8 cellular contexts compared by ENCODE assay signal in the genomic region with DNA sequence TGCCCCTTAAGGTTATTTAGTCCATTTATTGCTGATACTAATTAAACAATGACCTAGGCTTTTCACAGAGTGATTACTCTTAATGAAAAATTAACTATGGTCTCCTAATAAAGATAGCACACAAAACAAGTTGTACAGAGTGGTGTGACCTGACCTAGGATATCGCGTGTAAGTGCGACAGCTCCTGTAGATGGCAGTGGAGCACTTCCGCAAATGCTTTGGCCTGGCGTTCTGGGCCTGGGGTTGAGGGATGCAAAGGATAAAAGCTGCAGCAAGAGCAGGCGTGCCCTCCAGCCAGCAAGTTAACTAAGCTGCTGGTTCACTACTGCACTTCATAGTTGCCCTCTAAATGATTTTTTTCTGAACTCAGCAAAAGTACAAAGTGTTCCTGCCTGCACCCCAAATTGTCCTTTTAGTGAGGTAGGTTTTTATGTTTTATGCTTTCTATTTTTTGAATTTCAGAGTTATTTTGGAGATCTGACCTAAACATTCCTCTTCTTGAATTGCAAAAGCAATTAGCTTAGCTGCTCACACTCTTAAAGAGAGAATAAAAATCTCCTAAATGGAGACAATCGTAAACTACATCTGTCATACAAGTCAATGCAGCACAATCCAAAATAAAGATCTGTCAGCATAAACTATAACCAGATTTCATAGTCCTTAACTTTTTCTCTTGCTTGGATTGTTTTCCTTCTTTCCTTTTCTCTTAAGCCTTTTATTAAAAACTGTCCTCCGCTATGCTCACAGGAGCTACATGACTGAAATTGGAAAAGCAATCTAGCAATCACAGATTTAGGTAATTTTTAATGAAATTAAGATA.
DNase-seq lines count a peak whose midpoint lies in the region; ATAC-seq and FAIRE-seq lines count a peak whose summit lies in the region.

No MANE protein-coding gene starts in this region.

- H3K4me1 Mint-ChIP-seq in stimulated activated memory B cell treated with anti-CD40 and anti-IgM and Interleukin-4, amounts not matched to agents 10 μg/mL and 1 μg/mL and 100 μg/mL, for 72 hours: no peaks in the 10 kb centered on the region

- H3K27ac ChIP-seq in SJCRH30: no peak overlapping the region

- ATAC-seq in stimulated activated memory B cell treated with anti-CD40 and anti-IgM and Interleukin-4, amounts not matched to agents 10 μg/mL and 1 μg/mL and 100 μg/mL, for 72 hours: no peak
- ATAC-seq in HG02938 (IDR thresholded peaks at IDR 0.05; ENCODE audit: unreplicated experiment): no peak

- H3K27ac Mint-ChIP-seq in stimulated activated memory B cell treated with anti-CD40 and anti-IgM and Interleukin-4, amounts not matched to agents 10 μg/mL and 1 μg/mL and 100 μg/mL, for 72 hours: no peak overlapping the region

- peak; percentile 82 for FAIRE-seq in endometrium (lab: Jason Lieb, UNC)

- no peaks in the 10 kb centered on the region for H3K36me3 Mint-ChIP-seq in stimulated activated memory B cell treated with anti-CD40 and anti-IgM and Interleukin-4, amounts not matched to agents 10 μg/mL and 1 μg/mL and 100 μg/mL, for 72 hours

- H3K27me3 ChIP-seq in SJCRH30: peaks cover 19% of the 10 kb centered on the region

- no peak overlapping the region for H3K4me3 Mint-ChIP-seq in stimulated activated memory B cell treated with anti-CD40 and anti-IgM and Interleukin-4, amounts not matched to agents 10 μg/mL and 1 μg/mL and 100 μg/mL, for 72 hours

- peaks cover 7% of the 10 kb centered on the region for H3K9me3 Mint-ChIP-seq in stimulated activated memory B cell treated with anti-CD40 and anti-IgM and Interleukin-4, amounts not matched to agents 10 μg/mL and 1 μg/mL and 100 μg/mL, for 72 hours

- no peak overlapping the region for H3K4me3 ChIP-seq in SJCRH30

- in situ Hi-C loops in G401 (cut with HindIII; ENCODE audit: low sequenced_read_pairs): no loop called here

- DNase-seq in G401 (ENCODE audit: low spot score) (peak; percentile 40), GOT3 (lab: John Stamatoyannopoulos, UW) (peak; percentile 86), NCI-H1092 treated with DMSO at 0.1 percent for 48 hours (lab: John Stamatoyannopoulos, UW) (peak; percentile 80), SJCRH30 (peak; percentile 98 to 100), mesenteric fat pad (ENCODE audit: low spot score) (peak; percentile 87)

- no peaks in the 10 kb centered on the region for H3K36me3 ChIP-seq in SJCRH30

- H3K4me1 ChIP-seq in SJCRH30: peaks cover 21% of the 10 kb centered on the region

- H3K27me3 Mint-ChIP-seq in stimulated activated memory B cell treated with anti-CD40 and anti-IgM and Interleukin-4, amounts not matched to agents 10 μg/mL and 1 μg/mL and 100 μg/mL, for 72 hours: peaks cover 10% of the 10 kb centered on the region

- no peaks in the 10 kb centered on the region for H3K9me3 ChIP-seq in SJCRH30 (replicated peaks)

Comparison
In these comparisons a context has a peak if more than half of its experiments do, and no peak if none do; other contexts are left out.
1. DNase-seq: peak in every context shown above with its lines; median percentile 99 in SJCRH30; 87 in mesenteric fat pad; 86 in GOT3; 80 in NCI-H1092 treated with DMSO at 0.1 percent for 48 hours; 40 in G401.